19 cellular contexts compared by ENCODE assay signal in genomic region chr5:89191374-89191773, GRCh38.
DNase-seq lines count a peak whose midpoint lies in the region; ATAC-seq, FAIRE-seq and TF ChIP-seq lines count a peak whose summit lies in the region.
"Had no signal": no experiment of that assay in that cellular context is flagged by ENCODE, and none has a peak within 500 bp of the region (broad histone marks: within the 10 kb centered on the region; RNA-seq: fewer than 3 reads in every experiment).

No MANE protein-coding gene starts in this region.

- H3K27me3 Mint-ChIP-seq in Caco-2 (ENCODE audit: insufficient read depth, unreplicated experiment): no peaks in the 10 kb centered on the region
- H3K27me3 Mint-ChIP-seq: B cell; CD4-positive, alpha-beta memory T cell had no signal

- no peaks in the 10 kb centered on the region for H3K36me3 ChIP-seq in neutrophil
- H3K36me3 ChIP-seq in skeletal muscle tissue (ENCODE audit: control insufficient read depth in 3 of 3, insufficient read depth in 3 of 3, low read length in 3 of 3): no peaks in the 10 kb centered on the region
- no peaks in the 10 kb centered on the region for H3K36me3 ChIP-seq in pancreas
- no peaks in the 10 kb centered on the region for H3K36me3 ChIP-seq in Caco-2 (ENCODE audit: control insufficient read depth, insufficient read depth, low read length)

- H3K4me1 Mint-ChIP-seq in Caco-2 (ENCODE audit: low read depth, unreplicated experiment): no peaks in the 10 kb centered on the region
- H3K4me1 Mint-ChIP-seq: CD4-positive, alpha-beta memory T cell had no signal

- no peaks in the 10 kb centered on the region for H3K36me3 Mint-ChIP-seq in Caco-2 (ENCODE audit: insufficient read depth, unreplicated experiment)
- H3K36me3 Mint-ChIP-seq: CD4-positive, alpha-beta memory T cell had no signal

- no peak overlapping the region for H3K4me3 ChIP-seq in neutrophil (ENCODE audit: low read depth in 1 of 2, low read length in 1 of 2)
- H3K4me3 ChIP-seq in skeletal muscle tissue (ENCODE audit: low read length in 3 of 3): no peak overlapping the region
- no peak overlapping the region for H3K4me3 ChIP-seq in pancreas
- no peak overlapping the region for H3K4me3 ChIP-seq in Caco-2 (ENCODE audit: low read depth, low read length)
- H3K4me3 ChIP-seq: GM23248 had no signal

- no peak overlapping the region for H3K27ac Mint-ChIP-seq in Caco-2 (ENCODE audit: unreplicated experiment)
- H3K27ac Mint-ChIP-seq: B cell; CD4-positive, alpha-beta memory T cell had no signal

- H3K9ac ChIP-seq in skeletal muscle tissue (ENCODE audit: low read depth in 1 of 3, low read length in 3 of 3): peak overlapping the region in 1 of 3 donors; percentile 12
- H3K9ac ChIP-seq: GM23248 had no signal

- H3K27ac ChIP-seq in neutrophil (peak overlapping the region; percentile 73), skeletal muscle tissue (ENCODE audit: low read depth, low read length) (peak overlapping the region; percentile 77), pancreas (no peak overlapping the region)
- H3K27ac ChIP-seq: C4-2B, GM23248 had no signal

- DNase-seq in LHCN-M2 (ENCODE audit: low read depth): peak; percentile 98
- DNase-seq in UCSD-AML1 (lab: John Stamatoyannopoulos, UW; ENCODE audit: unreplicated experiment): peak; percentile 5
- no peak for DNase-seq in pancreas
- no peak for DNase-seq in Caco-2
- DNase-seq: ACHN; CD4-positive, alpha-beta memory T cell; DMS153; DND-41; GM23248; IMR-90 had no signal

- CTCF ChIA-PET in Caco-2 (lab: Charles Lee): no interaction called here

- no peaks in the 10 kb centered on the region for H3K9me3 ChIP-seq in neutrophil
- no peaks in the 10 kb centered on the region for H3K9me3 ChIP-seq in skeletal muscle tissue (ENCODE audit: control insufficient read depth in 3 of 3, low read length in 3 of 3)
- no peaks in the 10 kb centered on the region for H3K9me3 ChIP-seq in pancreas
- H3K9me3 ChIP-seq in Caco-2: 0 out of 2 replicates have a peak, but pooled peaks cover 3% of the 10 kb centered on the region

- H3K4me3 Mint-ChIP-seq in Caco-2 (ENCODE audit: unreplicated experiment): no peak overlapping the region
- H3K4me3 Mint-ChIP-seq: B cell; CD4-positive, alpha-beta memory T cell had no signal

- H3K4me1 ChIP-seq in neutrophil (ENCODE audit: control insufficient read depth in 1 of 2, insufficient read depth in 1 of 2, low read depth in 1 of 2, low read length in 1 of 2) (peaks cover 28 to 37% of the 10 kb centered on the region in 2 experiments), skeletal muscle tissue (ENCODE audit: control insufficient read depth in 3 of 3, insufficient read depth in 3 of 3, low read length in 3 of 3) (peaks cover 3 to 6% (median 4%) of the 10 kb centered on the region in 3 donors), pancreas (no peaks in the 10 kb centered on the region), Caco-2 (no peaks in the 10 kb centered on the region)

- 69 to 80% methylated on average over 2 of the region's 2 CpGs for WGBS in pancreas, 2 donors

- FAIRE-seq in pancreas (lab: Jason Lieb, UNC): no peak
- FAIRE-seq: D721Med, H54 had no signal

- H3K27me3 ChIP-seq in neutrophil (no peaks in the 10 kb centered on the region), skeletal muscle tissue (ENCODE audit: control insufficient read depth in 3 of 3, insufficient read depth in 3 of 3, low read length in 3 of 3) (no peaks in the 10 kb centered on the region), pancreas (no peaks in the 10 kb centered on the region), Caco-2 (replicated peaks; ENCODE audit: control insufficient read depth, insufficient read depth, low read length) (no peaks in the 10 kb centered on the region)

- no peak for ATAC-seq in pancreas
- no peak for ATAC-seq in HG03039 (IDR thresholded peaks at IDR 0.05; ENCODE audit: unreplicated experiment)
- no peak for ATAC-seq in SK-N-SH treated with all-trans-retinoic acid at 6 μM for 48 hours
- ATAC-seq: HCT116 had no signal

- no peak for TF ChIP-seq CTCF in neutrophil (IDR thresholded peaks at IDR 0.05)
- no peak for TF ChIP-seq CTCF in pancreas (IDR thresholded peaks at IDR 0.05)
- TF ChIP-seq CTCF in Caco-2 (IDR thresholded peaks at IDR 0.05; ENCODE audit: insufficient read depth in 1 of 2, low read depth in 1 of 2, low read length in 1 of 2, severe bottlenecking in 1 of 2, unreplicated experiment in 1 of 2): no peak

- POLR2A ChIA-PET in Caco-2 (lab: Charles Lee): no interaction called here

- BruUV-seq in Caco-2 (replicated peaks; lab: Mats Ljungman, UMichigan): no TSS peak

- intact Hi-C loops in pancreas (cut with DNase I) (no loop called here), Caco-2 (cut with micrococcal nuclease; ENCODE audit: unreplicated experiment) (no loop called here)

- no peaks in the 10 kb centered on the region for H3K9me3 Mint-ChIP-seq in Caco-2 (ENCODE audit: unreplicated experiment)

TF ChIP-seq in SK-N-SH treated with all-trans-retinoic acid at 6 μM for 48 hours, 23 proteins besides CTCF, POLR2A, EP300 and RAD21 (continues in another document):
- TF ChIP-seq ZFP30 (CRISPR knock-in tag; IDR thresholded peaks at IDR 0.05) (no peak), CSDC2 (CRISPR knock-in tag; IDR thresholded peaks at IDR 0.05) (no peak), SNAI2 (CRISPR knock-in tag; IDR thresholded peaks at IDR 0.05) (no peak), GLIS3 (CRISPR knock-in tag; IDR thresholded peaks at IDR 0.05) (no peak), ARNTL (CRISPR knock-in tag; IDR thresholded peaks at IDR 0.05; ENCODE audit: borderline replicate concordance, low read depth) (no peak), ZNF565 (CRISPR knock-in tag; conservative IDR thresholded peaks at IDR 0.05; ENCODE audit: low read depth) (no peak), TOX (CRISPR knock-in tag; IDR thresholded peaks at IDR 0.05; ENCODE audit: borderline replicate concordance) (no peak), PPARA (CRISPR knock-in tag; IDR thresholded peaks at IDR 0.05; ENCODE audit: borderline replicate concordance) (no peak), ZNF8 (CRISPR knock-in tag; IDR thresholded peaks at IDR 0.05) (no peak), BACH2 (CRISPR knock-in tag; IDR thresholded peaks at IDR 0.05; ENCODE audit: borderline replicate concordance) (no peak), CREB5 (CRISPR knock-in tag; IDR thresholded peaks at IDR 0.05; ENCODE audit: low read depth) (no peak), RARB (CRISPR knock-in tag; IDR thresholded peaks at IDR 0.05) (no peak), POU6F1 (CRISPR knock-in tag; IDR thresholded peaks at IDR 0.05; ENCODE audit: borderline replicate concordance, low read depth) (no peak), PATZ1 (CRISPR knock-in tag; IDR thresholded peaks at IDR 0.05; ENCODE audit: borderline replicate concordance) (no peak), ZNF70 (CRISPR knock-in tag; IDR thresholded peaks at IDR 0.05) (no peak), CSRNP3 (CRISPR knock-in tag; IDR thresholded peaks at IDR 0.05) (no peak), ZFP3 (CRISPR knock-in tag; IDR thresholded peaks at IDR 0.05) (no peak)

Comparison
In these comparisons a context has a peak if more than half of its experiments do, and no peak if none do; other contexts are left out.
1. DNase-seq: peak in LHCN-M2 (single experiment) and UCSD-AML1 (single experiment); none in pancreas (0 of 6) and Caco-2 (0 of 2).
2. H3K27ac ChIP-seq: peak in neutrophil (single experiment) and skeletal muscle tissue (single experiment); none in pancreas (0 of 4).